In the genomic region with DNA sequence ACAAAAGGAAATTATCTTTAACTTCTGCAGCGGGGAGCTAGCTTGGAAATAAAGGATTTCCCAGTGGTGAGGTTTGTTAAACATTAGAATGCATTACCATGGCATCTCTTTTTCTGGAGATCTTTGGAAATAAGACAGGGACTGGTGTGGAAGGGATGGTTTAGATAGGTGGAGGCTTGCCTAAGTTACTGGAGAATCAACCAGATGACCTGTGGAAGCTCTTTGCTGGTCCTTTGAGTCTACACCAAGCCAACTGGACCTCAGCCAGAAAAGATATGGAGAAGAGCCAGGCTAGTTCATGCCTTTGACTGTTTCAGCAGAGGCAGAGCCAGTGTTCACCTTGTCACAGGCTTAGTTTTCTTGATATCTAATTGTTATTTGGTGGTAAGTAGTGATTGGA, we compare ENCODE assay signal across 14 cellular contexts.
DNase-seq lines count a peak whose midpoint lies in the region; TF ChIP-seq lines count a peak whose summit lies in the region.
"Had no signal": no experiment of that assay in that cellular context is flagged by ENCODE, and none has a peak within 500 bp of the region (broad histone marks: within the 10 kb centered on the region; RNA-seq: fewer than 3 reads in every experiment).

No MANE protein-coding gene starts in this region.

- no peak overlapping the region for H3K4me3 ChIP-seq in MG63
- no peak overlapping the region for H3K4me3 ChIP-seq in SK-N-SH (ENCODE audit: low read depth in 2 of 2, low read length in 1 of 2)
- no peak overlapping the region for H3K4me3 ChIP-seq in hepatocyte
- H3K4me3 ChIP-seq in tibial artery, result no peak overlapping the region
- H3K4me3 ChIP-seq: uterus had no signal

- no peak for TF ChIP-seq RAD21 in SK-N-SH (IDR thresholded peaks at IDR 0.05; ENCODE audit: low read length)

- H3K79me2 ChIP-seq in SK-N-SH (ENCODE audit: insufficient read depth) (no peaks in the 10 kb centered on the region), hepatocyte (no peaks in the 10 kb centered on the region)

- CTCF ChIA-PET in SK-N-SH (lab: Yijun Ruan, JAX), result interaction anchor here (0.8 to 1.2 kb wide), 5 partner anchors 17 to 153 kb away, joined by 3 read pairs; a partner anchor contains a TSS

- H3K9me3 Mint-ChIP-seq in CD14-positive monocyte, result no peaks in the 10 kb centered on the region
- H3K9me3 Mint-ChIP-seq in activated CD4-positive, alpha-beta T cell treated with anti-CD3 and anti-CD28 coated beads, Interleukin-2, amount 10 ng/mL, durations not matched to agents 24 days and 14 days, result no peaks in the 10 kb centered on the region
- H3K9me3 Mint-ChIP-seq: naive thymus-derived CD4-positive, alpha-beta T cell; stimulated activated memory B cell treated with anti-CD40 and anti-IgM and Interleukin-4, amounts not matched to agents 10 μg/mL and 1 μg/mL and 100 μg/mL, for 72 hours had no signal

- H3K4me3 Mint-ChIP-seq in CD14-positive monocyte, result no peak overlapping the region
- no peak overlapping the region for H3K4me3 Mint-ChIP-seq in activated CD4-positive, alpha-beta T cell treated with anti-CD3 and anti-CD28 coated beads, Interleukin-2, amount 10 ng/mL, durations not matched to agents 24 days and 14 days
- H3K4me3 Mint-ChIP-seq: activated naive CD8-positive, alpha-beta T cell; naive thymus-derived CD4-positive, alpha-beta T cell; stimulated activated memory B cell treated with anti-CD40 and anti-IgM and Interleukin-4, amounts not matched to agents 10 μg/mL and 1 μg/mL and 100 μg/mL, for 72 hours had no signal

- TF ChIP-seq EP300 in SK-N-SH (IDR thresholded peaks at IDR 0.05; ENCODE audit: borderline replicate concordance in 1 of 2, low read depth in 1 of 2, low read length in 1 of 2), result no peak

- H3K9ac ChIP-seq in SK-N-SH, result no peak overlapping the region

- 97% methylated on average over 1 of the region's 1 CpG for WGBS in SK-N-SH (ENCODE audit: low lambda C conversion rate)
- 84% methylated on average over 1 of the region's 1 CpG for WGBS in hepatocyte (ENCODE audit: low lambda C conversion rate, missing lambda C conversion rate)

- no peaks in the 10 kb centered on the region for H3K27me3 Mint-ChIP-seq in CD14-positive monocyte (ENCODE audit: low read depth in 3 of 3)
- H3K27me3 Mint-ChIP-seq in activated CD4-positive, alpha-beta T cell treated with anti-CD3 and anti-CD28 coated beads, Interleukin-2, amount 10 ng/mL, durations not matched to agents 24 days and 14 days, result peaks cover 48% of the 10 kb centered on the region
- H3K27me3 Mint-ChIP-seq: activated naive CD8-positive, alpha-beta T cell; stimulated activated memory B cell treated with anti-CD40 and anti-IgM and Interleukin-4, amounts not matched to agents 10 μg/mL and 1 μg/mL and 100 μg/mL, for 72 hours had no signal

- no peak overlapping the region for H3K27ac Mint-ChIP-seq in CD14-positive monocyte
- no peak overlapping the region for H3K27ac Mint-ChIP-seq in activated CD4-positive, alpha-beta T cell treated with anti-CD3 and anti-CD28 coated beads, Interleukin-2, amount 10 ng/mL, durations not matched to agents 24 days and 14 days
- H3K27ac Mint-ChIP-seq: activated naive CD8-positive, alpha-beta T cell; naive thymus-derived CD4-positive, alpha-beta T cell; stimulated activated memory B cell treated with anti-CD40 and anti-IgM and Interleukin-4, amounts not matched to agents 10 μg/mL and 1 μg/mL and 100 μg/mL, for 72 hours had no signal

- DNase-seq in DMS 273 (lab: John Stamatoyannopoulos, UW; ENCODE audit: unreplicated experiment), result peak; percentile 81
- DNase-seq in MG63, result peak; percentile 6
- no peak for DNase-seq in SK-N-SH
- DNase-seq in hepatocyte (ENCODE audit: low spot score), result peak; percentile 18
- DNase-seq in CD14-positive monocyte (ENCODE audit: low spot score), result no peak
- DNase-seq in NCI-H345 treated with DMSO at 0.1 percent for 48 hours (lab: John Stamatoyannopoulos, UW; ENCODE audit: unreplicated experiment), result no peak
- DNase-seq in activated CD4-positive, alpha-beta T cell treated with anti-CD3 and anti-CD28 coated beads, Interleukin-2, amount 10 ng/mL, durations not matched to agents 24 days and 14 days, result no peak
- DNase-seq in tibial artery, result no peak
- DNase-seq: glutamatergic neuron; naive thymus-derived CD4-positive, alpha-beta T cell; WERI-Rb-1 had no signal

- H3K36me3 ChIP-seq in MG63 (no peaks in the 10 kb centered on the region), SK-N-SH (replicated peaks in 1 of 2; ENCODE audit: control insufficient read depth in 1 of 2, insufficient read depth in 2 of 2, low read length in 1 of 2) (no peaks in the 10 kb centered on the region), hepatocyte (replicated peaks; ENCODE audit: insufficient read depth, low read depth) (no peaks in the 10 kb centered on the region), tibial artery (no peaks in the 10 kb centered on the region)
- H3K36me3 ChIP-seq: uterus, WERI-Rb-1 had no signal

- no peaks in the 10 kb centered on the region for H3F3A ChIP-seq in SK-N-SH (replicated peaks; ENCODE audit: insufficient read depth)

- H3K27ac ChIP-seq in SK-N-SH (ENCODE audit: low read depth in 2 of 2, low read length in 1 of 2) (no peak overlapping the region), hepatocyte (no peak overlapping the region), tibial artery (no peak overlapping the region)
- H3K27ac ChIP-seq: uterus, WERI-Rb-1 had no signal

- H4K20me1 ChIP-seq in SK-N-SH (ENCODE audit: insufficient read depth) (no peaks in the 10 kb centered on the region), hepatocyte (ENCODE audit: insufficient read depth, poor library complexity, severe bottlenecking) (no peaks in the 10 kb centered on the region)

- H3K27me3 ChIP-seq in MG63, result no peaks in the 10 kb centered on the region
- no peaks in the 10 kb centered on the region for H3K27me3 ChIP-seq in SK-N-SH (ENCODE audit: insufficient read depth)
- H3K27me3 ChIP-seq in hepatocyte, result no peaks in the 10 kb centered on the region
- H3K27me3 ChIP-seq in tibial artery, result no peaks in the 10 kb centered on the region
- H3K27me3 ChIP-seq: uterus had no signal

- no peak for TF ChIP-seq CTCF in SK-N-SH (IDR thresholded peaks at IDR 0.05)
- TF ChIP-seq CTCF in hepatocyte (IDR thresholded peaks at IDR 0.05; ENCODE audit: poor library complexity), result no peak
- no peak for TF ChIP-seq CTCF in CD14-positive monocyte (IDR thresholded peaks at IDR 0.05)
- no peak for TF ChIP-seq CTCF in tibial artery (IDR thresholded peaks at IDR 0.05)

- no peak overlapping the region for H2AFZ ChIP-seq in SK-N-SH (ENCODE audit: low read depth)
- H2AFZ ChIP-seq in hepatocyte, result no peak overlapping the region

- H3K9me2 ChIP-seq in SK-N-SH (no peaks in the 10 kb centered on the region), hepatocyte (replicated peaks; ENCODE audit: insufficient read depth) (no peaks in the 10 kb centered on the region)

- H3K4me1 ChIP-seq in SK-N-SH (ENCODE audit: control insufficient read depth in 1 of 2, insufficient read depth in 2 of 2, low read depth in 1 of 2, low read length in 1 of 2), result peaks cover 4 to 7% of the 10 kb centered on the region in 2 experiments; a peak in 3 of 4 replicates
- H3K4me1 ChIP-seq in hepatocyte (ENCODE audit: insufficient read depth), result no peaks in the 10 kb centered on the region
- peaks cover 0 to 7% (median 0%) of the 10 kb centered on the region in 4 donors for H3K4me1 ChIP-seq in tibial artery
- H3K4me1 ChIP-seq: uterus had no signal

- H3K4me2 ChIP-seq in SK-N-SH (no peak overlapping the region), hepatocyte (no peak overlapping the region)

- peaks cover 4 to 6% of the 10 kb centered on the region in 2 donors for H3K36me3 Mint-ChIP-seq in CD14-positive monocyte
- no peaks in the 10 kb centered on the region for H3K36me3 Mint-ChIP-seq in activated CD4-positive, alpha-beta T cell treated with anti-CD3 and anti-CD28 coated beads, Interleukin-2, amount 10 ng/mL, durations not matched to agents 24 days and 14 days (ENCODE audit: low read depth)
- H3K36me3 Mint-ChIP-seq: activated naive CD8-positive, alpha-beta T cell; naive thymus-derived CD4-positive, alpha-beta T cell; stimulated activated memory B cell treated with anti-CD40 and anti-IgM and Interleukin-4, amounts not matched to agents 10 μg/mL and 1 μg/mL and 100 μg/mL, for 72 hours had no signal

- intact Hi-C loops in CD14-positive monocyte (cut with micrococcal nuclease), result no loop called here
- intact Hi-C loops in activated CD4-positive, alpha-beta T cell treated with anti-CD3 and anti-CD28 coated beads, Interleukin-2, amount 10 ng/mL, durations not matched to agents 24 days and 14 days (cut with micrococcal nuclease), result no loop called here
- intact Hi-C loops in tibial artery (cut with DNase I; ENCODE audit: low total_unique reads), result no loop called here

- H3K9me3 ChIP-seq in MG63, result no peaks in the 10 kb centered on the region
- H3K9me3 ChIP-seq in SK-N-SH, result no peaks in the 10 kb centered on the region
- H3K9me3 ChIP-seq in hepatocyte (ENCODE audit: low read depth), result no peaks in the 10 kb centered on the region
- no peaks in the 10 kb centered on the region for H3K9me3 ChIP-seq in tibial artery
- H3K9me3 ChIP-seq: uterus had no signal

- POLR2A ChIA-PET in SK-N-SH (lab: Yijun Ruan, JAX), result interaction anchor here (0.9 kb wide), 1 partner anchor 25 kb away, joined by 3 read pairs; no protein-coding TSS in a partner anchor

- H3K4me1 Mint-ChIP-seq in CD14-positive monocyte, result peaks cover 26% of the 10 kb centered on the region
- peaks cover 4% of the 10 kb centered on the region for H3K4me1 Mint-ChIP-seq in activated CD4-positive, alpha-beta T cell treated with anti-CD3 and anti-CD28 coated beads, Interleukin-2, amount 10 ng/mL, durations not matched to agents 24 days and 14 days

TF ChIP-seq in SK-N-SH, 30 proteins besides CTCF, POLR2A, EP300 and RAD21 (continues in another document):
- TF ChIP-seq RCOR1 (IDR thresholded peaks at IDR 0.05; ENCODE audit: low read length), result no peak
- TF ChIP-seq NRF1 (IDR thresholded peaks at IDR 0.05; ENCODE audit: low read depth, low read length), result no peak
- TF ChIP-seq, protein P1, sequence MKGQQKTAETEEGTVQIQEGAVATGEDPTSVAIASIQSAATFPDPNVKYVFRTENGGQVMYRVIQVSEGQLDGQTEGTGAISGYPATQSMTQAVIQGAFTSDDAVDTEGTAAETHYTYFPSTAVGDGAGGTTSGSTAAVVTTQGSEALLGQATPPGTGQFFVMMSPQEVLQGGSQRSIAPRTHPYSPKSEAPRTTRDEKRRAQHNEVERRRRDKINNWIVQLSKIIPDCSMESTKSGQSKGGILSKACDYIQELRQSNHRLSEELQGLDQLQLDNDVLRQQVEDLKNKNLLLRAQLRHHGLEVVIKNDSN (IDR thresholded peaks at IDR 0.05; ENCODE audit: borderline replicate concordance, low read depth), result no peak
- peak; percentile 74 for TF ChIP-seq NFIC (IDR thresholded peaks at IDR 0.05; ENCODE audit: borderline replicate concordance)
- peak; percentile 11; the same call in 1 of the 2 replicates for TF ChIP-seq TCF12 (IDR thresholded peaks at IDR 0.05)
- no peak for TF ChIP-seq MEF2A (IDR thresholded peaks at IDR 0.05; ENCODE audit: borderline replicate concordance, low read depth)
- TF ChIP-seq EZH2phosphoT487 (IDR thresholded peaks at IDR 0.05; ENCODE audit: borderline replicate concordance, low read depth), result no peak
- TF ChIP-seq RXRA (IDR thresholded peaks at IDR 0.05; ENCODE audit: borderline replicate concordance, low read depth), result no peak

Comparison
In these comparisons a context has a peak if more than half of its experiments do, and no peak if none do; other contexts are left out.
1. DNase-seq: peak in DMS 273 (single experiment), MG63 (single experiment) and hepatocyte (single experiment); none in SK-N-SH (single experiment), CD14-positive monocyte (single experiment), NCI-H345 treated with DMSO at 0.1 percent for 48 hours (single experiment), activated CD4-positive, alpha-beta T cell treated with anti-CD3 and anti-CD28 coated beads, Interleukin-2, amount 10 ng/mL, durations not matched to agents 24 days and 14 days (single experiment) and tibial artery (0 of 2).